Comparison of ENCODE assay signal across 28 cellular contexts in genomic region chr1:239647964-239648632, GRCh38.
DNase-seq lines count a peak whose midpoint lies in the region; ATAC-seq, FAIRE-seq and TF ChIP-seq lines count a peak whose summit lies in the region.
"Had no signal": no experiment of that assay in that cellular context is flagged by ENCODE, and none has a peak within 500 bp of the region (broad histone marks: within the 10 kb centered on the region; RNA-seq: fewer than 3 reads in every experiment).

No MANE protein-coding gene starts in this region.

- FAIRE-seq in HTR-8/SVneo (lab: Jason Lieb, UNC) = peak; percentile 40
- FAIRE-seq: GM19239, H1 had no signal

- no peak overlapping the region for H2AFZ ChIP-seq in mesenchymal stem cell (ENCODE audit: low read depth, low read length)

- no peak overlapping the region for H3K27ac Mint-ChIP-seq in activated naive CD8-positive, alpha-beta T cell treated with anti-CD3 and anti-CD28 coated beads, Interleukin-2, amount 50 U/mL, for 24 hours
- H3K27ac Mint-ChIP-seq: CD8-positive, alpha-beta memory T cell had no signal

- peak; percentile 76 to 80 for ATAC-seq in activated T-cell treated with anti-CD3 and anti-CD28 coated beads, Interleukin-2, amount 50 U/mL, for 4 hours
- peak; percentile 84 for ATAC-seq in activated naive CD8-positive, alpha-beta T cell treated with anti-CD3 and anti-CD28 coated beads, Interleukin-2, amount 50 U/mL, for 24 hours
- ATAC-seq: PC-3 had no signal

- H3K4me3 Mint-ChIP-seq in activated T-cell treated with anti-CD3 and anti-CD28 coated beads, Interleukin-2, amount 50 U/mL, for 4 hours = no peak overlapping the region
- no peak overlapping the region for H3K4me3 Mint-ChIP-seq in activated naive CD8-positive, alpha-beta T cell treated with anti-CD3 and anti-CD28 coated beads, Interleukin-2, amount 50 U/mL, for 24 hours
- H3K4me3 Mint-ChIP-seq: CD8-positive, alpha-beta memory T cell had no signal

- H2BK5ac ChIP-seq in mesenchymal stem cell (ENCODE audit: low read depth, low read length, poor library complexity, severe bottlenecking) = no peak overlapping the region

- no peaks in the 10 kb centered on the region for H3K79me1 ChIP-seq in mesenchymal stem cell (replicated peaks; ENCODE audit: low read length, poor library complexity, severe bottlenecking)

- no peak overlapping the region for H2BK12ac ChIP-seq in mesenchymal stem cell (ENCODE audit: low read length in 2 of 2)

- no peak overlapping the region for H3K14ac ChIP-seq in mesenchymal stem cell (ENCODE audit: low read length in 2 of 2)

- no peak for DNase-seq in activated T-cell treated with anti-CD3 and anti-CD28 coated beads, Interleukin-2, amount 50 U/mL, for 4 hours
- DNase-seq in activated T-cell treated with anti-CD3 and anti-CD28 coated beads for 4 hours = no peak
- no peak for DNase-seq in HTR-8/SVneo (ENCODE audit: insufficient read length, low spot score)
- DNase-seq in activated naive CD8-positive, alpha-beta T cell treated with anti-CD3 and anti-CD28 coated beads, Interleukin-2, amount 50 U/mL, for 24 hours = no peak
- DNase-seq in GM10248 (ENCODE audit: extremely low spot score) = no peak
- no peak for DNase-seq in mesenchymal stem cell
- DNase-seq in NCI-H774 (lab: John Stamatoyannopoulos, UW) = no peak
- DNase-seq: CD8-positive, alpha-beta memory T cell; DMS 273 treated with DMSO at 0.1 percent for 48 hours; DMS79 treated with DMSO at 0.1 percent for 48 hours; HCEC 1CT; IMR-90; KG1; MG63; NCI-H1048; NCI-H1417; NCI-H1694; NCI-H2081; NCI-H2171; NCI-H226; NCI-H510A treated with DMSO at 0.1 percent for 48 hours; NCI-H748 treated with DMSO at 0.1 percent for 48 hours; NK-92 treated with Interleukin-12 subunit alpha and Interleukin-12 subunit beta, amount 100 ng/mL, for 24 hours; PC-3; SK-N-SH had no signal

- H3K4me1 ChIP-seq in mesenchymal stem cell (ENCODE audit: control insufficient read depth, insufficient read depth, low read depth, low read length) = no peaks in the 10 kb centered on the region

- no peak overlapping the region for H2BK15ac ChIP-seq in mesenchymal stem cell (ENCODE audit: low read depth, poor library complexity, severe bottlenecking)

- WGBS in mesenchymal stem cell = 60% methylated on average over 2 of the region's 2 CpGs

- no peak overlapping the region for H3K27ac ChIP-seq in mesenchymal stem cell (ENCODE audit: low read length, poor library complexity, severe bottlenecking)
- H3K27ac ChIP-seq: C4-2B had no signal

- CTCF ChIA-PET in GM10248 (lab: Yijun Ruan, JAX) = interaction anchor here (1.4 to 1.6 kb wide), 2 partner anchors 14 to 15 kb away, joined by 3 to 5 read pairs; no protein-coding TSS in a partner anchor

- no peak for TF ChIP-seq CTCF in GM10248 (IDR thresholded peaks at IDR 0.05; ENCODE audit: control extremely low read depth, extremely low read depth, low read depth, missing control alignments)

- H3K23ac ChIP-seq in mesenchymal stem cell (ENCODE audit: low read length in 2 of 2) = no peak overlapping the region

- no peak overlapping the region for H2BK120ac ChIP-seq in mesenchymal stem cell (ENCODE audit: low read depth, low read length)

- POLR2A ChIA-PET in GM10248 (lab: Yijun Ruan, JAX) = no interaction called here

- H3K9me3 ChIP-seq in mesenchymal stem cell (ENCODE audit: control insufficient read depth, low read length) = no peaks in the 10 kb centered on the region
- H3K9me3 ChIP-seq: MG63, SK-N-SH had no signal

- no peak overlapping the region for H2AK5ac ChIP-seq in mesenchymal stem cell (ENCODE audit: low read length, severe bottlenecking)

- H3K4ac ChIP-seq in mesenchymal stem cell (ENCODE audit: low read depth in 1 of 2, low read length in 2 of 2) = no peak overlapping the region

- H3K4me3 ChIP-seq in mesenchymal stem cell (ENCODE audit: insufficient read depth in 1 of 2, low read depth in 1 of 2, low read length in 2 of 2) = no peak overlapping the region
- H3K4me3 ChIP-seq: MG63 had no signal

- H3K9me3 Mint-ChIP-seq in activated T-cell treated with anti-CD3 and anti-CD28 coated beads, Interleukin-2, amount 50 U/mL, for 4 hours = no peaks in the 10 kb centered on the region
- no peaks in the 10 kb centered on the region for H3K9me3 Mint-ChIP-seq in activated naive CD8-positive, alpha-beta T cell treated with anti-CD3 and anti-CD28 coated beads, Interleukin-2, amount 50 U/mL, for 24 hours

- H3K27me3 Mint-ChIP-seq in activated T-cell treated with anti-CD3 and anti-CD28 coated beads, Interleukin-2, amount 50 U/mL, for 4 hours (ENCODE audit: low read depth) = no peaks in the 10 kb centered on the region
- H3K27me3 Mint-ChIP-seq in activated naive CD8-positive, alpha-beta T cell treated with anti-CD3 and anti-CD28 coated beads, Interleukin-2, amount 50 U/mL, for 24 hours = no peaks in the 10 kb centered on the region
- H3K27me3 Mint-ChIP-seq: CD8-positive, alpha-beta memory T cell had no signal

- no peak overlapping the region for H4K8ac ChIP-seq in mesenchymal stem cell (ENCODE audit: low read length)

- H3K9ac ChIP-seq in mesenchymal stem cell (ENCODE audit: low read length) = no peak overlapping the region
- H3K9ac ChIP-seq: SK-N-SH had no signal

- H3K4me2 ChIP-seq in mesenchymal stem cell (ENCODE audit: low read length, poor library complexity, severe bottlenecking) = no peak overlapping the region
- H3K4me2 ChIP-seq: SK-N-SH had no signal

- no peaks in the 10 kb centered on the region for H3K4me1 Mint-ChIP-seq in activated T-cell treated with anti-CD3 and anti-CD28 coated beads, Interleukin-2, amount 50 U/mL, for 4 hours (ENCODE audit: low read depth)
- H3K4me1 Mint-ChIP-seq in activated naive CD8-positive, alpha-beta T cell treated with anti-CD3 and anti-CD28 coated beads, Interleukin-2, amount 50 U/mL, for 24 hours = no peaks in the 10 kb centered on the region
- H3K4me1 Mint-ChIP-seq: CD8-positive, alpha-beta memory T cell had no signal

- no peak overlapping the region for H4K91ac ChIP-seq in mesenchymal stem cell (ENCODE audit: low read length)

- H3K36me3 Mint-ChIP-seq in activated T-cell treated with anti-CD3 and anti-CD28 coated beads, Interleukin-2, amount 50 U/mL, for 4 hours (ENCODE audit: insufficient read depth) = no peaks in the 10 kb centered on the region
- H3K36me3 Mint-ChIP-seq in activated naive CD8-positive, alpha-beta T cell treated with anti-CD3 and anti-CD28 coated beads, Interleukin-2, amount 50 U/mL, for 24 hours (ENCODE audit: low read depth) = no peaks in the 10 kb centered on the region
- H3K36me3 Mint-ChIP-seq: CD8-positive, alpha-beta memory T cell had no signal

- no peak overlapping the region for H3K18ac ChIP-seq in mesenchymal stem cell (ENCODE audit: low read depth in 1 of 2, low read length in 2 of 2)

- H3K27me3 ChIP-seq in mesenchymal stem cell (ENCODE audit: control insufficient read depth in 1 of 2, insufficient read depth in 1 of 2, low read length in 2 of 2) = no peaks in the 10 kb centered on the region
- H3K27me3 ChIP-seq: MG63 had no signal

- H3K36me3 ChIP-seq in mesenchymal stem cell (ENCODE audit: control insufficient read depth in 1 of 2, insufficient read depth in 2 of 2, low read depth in 1 of 2, low read length in 2 of 2) = no peaks in the 10 kb centered on the region
- H3K36me3 ChIP-seq: MG63 had no signal
